Comparison of ENCODE assay signal across 29 cellular contexts in genomic region chr5:71528206-71528605, GRCh38. TPM values are rescaled to one million over a fixed set of nuclear protein-coding genes. Genes with fewer than 3 reads are reported as not detected.
DNase-seq lines count a peak whose midpoint lies in the region; ATAC-seq and TF ChIP-seq lines count a peak whose summit lies in the region.
"Had no signal": no experiment of that assay in that cellular context is flagged by ENCODE, and none has a peak within 500 bp of the region (broad histone marks: within the 10 kb centered on the region; RNA-seq: fewer than 3 reads in every experiment).

No MANE protein-coding gene starts in this region.

- no peak overlapping the region; the same call in 1 of the 2 replicates for H4K5ac ChIP-seq in IMR-90 (ENCODE audit: low read depth, low read length)

- intact Hi-C loops in IMR-90 (cut with micrococcal nuclease), result no loop called here

- H2BK15ac ChIP-seq in IMR-90 (ENCODE audit: low read depth, low read length), result no peak overlapping the region

- peaks cover 12 to 14% of the 10 kb centered on the region in 2 experiments; a peak in 3 of 4 replicates for H3K79me1 ChIP-seq in IMR-90 (ENCODE audit: low read depth in 1 of 2, low read length in 2 of 2)

- no peak for TF ChIP-seq CTCF in IMR-90 (conservative IDR thresholded peaks at IDR 0.05; ENCODE audit: low read depth, low read length)
- no peak for TF ChIP-seq CTCF in cardiac fibroblast (IDR thresholded peaks at IDR 0.05; ENCODE audit: low read depth, low read length)

- H4K20me1 ChIP-seq in IMR-90 (ENCODE audit: insufficient read depth, low read length), result no peaks in the 10 kb centered on the region; the same call in 1 of the 2 replicates

- TF ChIP-seq RAD21 in IMR-90 (IDR thresholded peaks at IDR 0.05; ENCODE audit: low read length), result no peak

- no peak overlapping the region for H3K4ac ChIP-seq in IMR-90 (ENCODE audit: low read depth, low read length)

- no peak overlapping the region for H3K4me3 Mint-ChIP-seq in T-helper 17 cell
- H3K4me3 Mint-ChIP-seq: activated CD4-positive, alpha-beta memory T cell treated with anti-CD3 and anti-CD28 coated beads, Interleukin-2, amount 10 ng/mL, durations not matched to agents 7 days and 5 days; CD4-positive, alpha-beta T cell; stimulated activated naive B cell treated with anti-CD40 and anti-IgM and Interleukin-4, amounts not matched to agents 10 μg/mL and 1 μg/mL and 100 μg/mL, for 72 hours; T-helper 1 cell treated with Interleukin-12 subunit alpha and Interleukin-12 subunit beta and Interleukin-4 antibody, amounts not matched to agents 30 μg/mL and 1 μg/mL, for 36 hours had no signal

- H3K4me3 ChIP-seq in IMR-90 (ENCODE audit: insufficient read depth, low read depth, low read length), result no peak overlapping the region
- H3K4me3 ChIP-seq in cardiac fibroblast (replicated peaks in 1 of 2; ENCODE audit: low read depth in 2 of 2, low read length in 2 of 2), result no peak overlapping the region
- H3K4me3 ChIP-seq: gastroesophageal sphincter, left lung, right lobe of liver, suprapubic skin had no signal

- H3K56ac ChIP-seq in IMR-90 (ENCODE audit: extremely low read depth, insufficient read depth, low read length), result no peak overlapping the region

- ATAC-seq in IMR-90 (ENCODE audit: low read depth) (peak; percentile 76), T-helper 17 cell (no peak)
- ATAC-seq: gastroesophageal sphincter; left lung; right lobe of liver; stimulated activated naive B cell treated with anti-CD40 and anti-IgM and Interleukin-4, amounts not matched to agents 10 μg/mL and 1 μg/mL and 100 μg/mL, for 72 hours had no signal

- no peak overlapping the region; the same call in 1 of the 2 replicates for H3K18ac ChIP-seq in IMR-90 (ENCODE audit: low read depth, low read length)

- no peak overlapping the region for H4K91ac ChIP-seq in IMR-90 (ENCODE audit: insufficient read depth, low read depth, low read length)

- H3K9me3 ChIP-seq in IMR-90 (ENCODE audit: control insufficient read depth, insufficient read depth, low read length) (no peaks in the 10 kb centered on the region), T-helper 17 cell (ENCODE audit: control insufficient read depth, low read length, poor library complexity, severe bottlenecking) (no peaks in the 10 kb centered on the region)
- H3K9me3 ChIP-seq: gastroesophageal sphincter, left lung, right lobe of liver, SK-N-SH, suprapubic skin had no signal

- H3K36me3 ChIP-seq in IMR-90 (ENCODE audit: control insufficient read depth, insufficient read depth, low read length), result peaks cover 14% of the 10 kb centered on the region

- no peak overlapping the region for H3K27ac Mint-ChIP-seq in T-helper 17 cell
- H3K27ac Mint-ChIP-seq: activated CD4-positive, alpha-beta memory T cell treated with anti-CD3 and anti-CD28 coated beads, Interleukin-2, amount 10 ng/mL, durations not matched to agents 7 days and 5 days; CD4-positive, alpha-beta T cell; stimulated activated naive B cell treated with anti-CD40 and anti-IgM and Interleukin-4, amounts not matched to agents 10 μg/mL and 1 μg/mL and 100 μg/mL, for 72 hours; T-helper 1 cell treated with Interleukin-12 subunit alpha and Interleukin-12 subunit beta and Interleukin-4 antibody, amounts not matched to agents 30 μg/mL and 1 μg/mL, for 36 hours had no signal

- peak; percentile 10 for DNase-seq in AG20443 (ENCODE audit: low spot score)
- DNase-seq in IMR-90, result peak; percentile 46
- peak; percentile 24 to 29 for DNase-seq in cardiac fibroblast (ENCODE audit: low read depth in 2 of 2)
- DNase-seq in iris pigment epithelial cell (ENCODE audit: low read depth), result peak; percentile 24
- no peak for DNase-seq in T-helper 17 cell
- DNase-seq in activated CD8-positive, alpha-beta memory T cell treated with anti-CD3 and anti-CD28 coated beads, Interleukin-2, amount 50 U/mL, for 4 hours, result no peak
- DNase-seq in hippocampal formation (lab: John Stamatoyannopoulos, UW), result no peak
- no peak for DNase-seq in nucleus accumbens (lab: John Stamatoyannopoulos, UW)
- DNase-seq: activated CD4-positive, alpha-beta memory T cell treated with anti-CD3 and anti-CD28 coated beads, Interleukin-2, amount 10 ng/mL, durations not matched to agents 7 days and 5 days; activated CD4-positive, alpha-beta T cell treated with anti-CD3 and anti-CD28 coated beads for 1 hour; activated effector memory CD4-positive, alpha-beta T cell treated with anti-CD3 and anti-CD28 coated beads, Interleukin-2, amount 50 U/mL, for 16 hours; brain microvascular endothelial cell; CD4-positive, alpha-beta T cell; EL; H7; left lung; mesendoderm; NCI-H2081 treated with DMSO at 0.1 percent for 48 hours; NCI-H345; NCI-H774; right lobe of liver; RPMI8226; SK-N-SH; stimulated activated CD4-positive, alpha-beta T cell treated with anti-CD3 and anti-CD28 coated beads, Interleukin-12 subunit alpha, Interleukin-12 subunit beta, amount 100 ng/mL, for 4 hours; stimulated activated CD4-positive, alpha-beta T cell treated with anti-CD3 and anti-CD28 coated beads, Interleukin-4, amount 100 ng/mL, for 4 hours; stimulated activated naive B cell treated with anti-CD40 and anti-IgM and Interleukin-4, amounts not matched to agents 10 μg/mL and 1 μg/mL and 100 μg/mL, for 72 hours had no signal

- H3K14ac ChIP-seq in IMR-90 (replicated peaks; ENCODE audit: low read depth, low read length), result no peak overlapping the region; the same call in 1 of the 2 replicates

- CTCF ChIA-PET in IMR-90 (lab: Yijun Ruan, JAX), result interaction anchor here (0.7 to 1.9 kb wide), 2 partner anchors 12 to 53 kb away, joined by 3 to 4 read pairs; no protein-coding TSS in a partner anchor

- H3K4me1 Mint-ChIP-seq in T-helper 17 cell, result peaks cover 9% of the 10 kb centered on the region

- no peak overlapping the region for H3K9ac ChIP-seq in IMR-90 (ENCODE audit: low read depth, low read length)
- H3K9ac ChIP-seq: SK-N-SH had no signal

- in situ Hi-C loops in IMR-90 (cut with MboI; ENCODE audit: low sequenced_read_pairs), result no loop called here

- H3K36me3 Mint-ChIP-seq in T-helper 17 cell (ENCODE audit: low read depth), result peaks cover 5% of the 10 kb centered on the region

- H2BK20ac ChIP-seq in IMR-90 (ENCODE audit: low read depth, low read length), result no peak overlapping the region

- no peaks in the 10 kb centered on the region for H3K9me1 ChIP-seq in IMR-90 (ENCODE audit: insufficient read depth, low read length)

- H3K27me3 ChIP-seq in IMR-90 (ENCODE audit: control insufficient read depth, insufficient read depth, low read length), result no peaks in the 10 kb centered on the region
- H3K27me3 ChIP-seq: brain microvascular endothelial cell, gastroesophageal sphincter, left lung, right lobe of liver, suprapubic skin had no signal

- no peak overlapping the region for H2AK9ac ChIP-seq in IMR-90 (replicated peaks; ENCODE audit: low read depth, low read length, poor library complexity)

- H3K27ac ChIP-seq in IMR-90 (ENCODE audit: insufficient read depth, low read length), result no peak overlapping the region
- H3K27ac ChIP-seq: brain microvascular endothelial cell, gastroesophageal sphincter, left lung, right lobe of liver, suprapubic skin had no signal

- POLR2A ChIA-PET in IMR-90 (lab: Charles Lee; ENCODE audit: unreplicated experiment), result no interaction called here

- H2AFZ ChIP-seq in IMR-90 (replicated peaks; ENCODE audit: low read length, poor library complexity), result no peak overlapping the region

- H3K4me1 ChIP-seq in IMR-90 (ENCODE audit: control insufficient read depth, insufficient read depth, low read length), result peaks cover 3% of the 10 kb centered on the region; the same call in 1 of the 2 replicates
- H3K4me1 ChIP-seq: gastroesophageal sphincter, right lobe of liver, suprapubic skin had no signal

- no peak for TF ChIP-seq POLR2A in IMR-90 (IDR thresholded peaks at IDR 0.05; ENCODE audit: low read depth, low read length)

- peak overlapping the region; percentile 94 for H2BK5ac ChIP-seq in IMR-90 (ENCODE audit: low read depth, low read length, poor library complexity, severe bottlenecking)

- 0 out of 2 replicates have a peak overlapping the region, but pooled peaks have one; percentile 82 for H3K23ac ChIP-seq in IMR-90 (ENCODE audit: low read depth, low read length)

- H4K8ac ChIP-seq in IMR-90 (ENCODE audit: low read depth in 2 of 2, low read length in 2 of 2), result no peak overlapping the region

- H3K4me2 ChIP-seq in IMR-90 (ENCODE audit: low read depth, low read length), result peak overlapping the region; percentile 38; the same call in 1 of the 2 replicates
- H3K4me2 ChIP-seq: SK-N-SH had no signal

- BruUV-seq in IMR-90 (replicated peaks; lab: Mats Ljungman, UMichigan), result no TSS peak

- H3K27me3 Mint-ChIP-seq in T-helper 17 cell, result no peaks in the 10 kb centered on the region
- H3K27me3 Mint-ChIP-seq: activated CD4-positive, alpha-beta memory T cell treated with anti-CD3 and anti-CD28 coated beads, Interleukin-2, amount 10 ng/mL, durations not matched to agents 7 days and 5 days; CD4-positive, alpha-beta T cell; stimulated activated naive B cell treated with anti-CD40 and anti-IgM and Interleukin-4, amounts not matched to agents 10 μg/mL and 1 μg/mL and 100 μg/mL, for 72 hours had no signal

- no CpG with 5 or more reads among the region's 3 CpGs for WGBS in IMR-90 (ENCODE audit: extremely low coverage in 2 of 2, insufficient read length in 1 of 2), 2 experiments

- dilution Hi-C loops in IMR-90 (cut with HindIII; ENCODE audit: low sequenced_read_pairs, unreplicated experiment), result no loop called here

- H2BK120ac ChIP-seq in IMR-90 (ENCODE audit: low read depth, low read length), result no peak overlapping the region

- no peak overlapping the region for H2AK5ac ChIP-seq in IMR-90 (ENCODE audit: low read depth, low read length)

TF ChIP-seq in IMR-90, 13 proteins besides CTCF, POLR2A, EP300 and RAD21 (continues in another document):
- TF ChIP-seq BHLHE40 (IDR thresholded peaks at IDR 0.05; ENCODE audit: low read depth, low read length) (no peak), CHD1 (IDR thresholded peaks at IDR 0.05; ENCODE audit: low read depth, low read length) (no peak), SMC3 (IDR thresholded peaks at IDR 0.05; ENCODE audit: low read depth, low read length) (no peak), MXI1 (IDR thresholded peaks at IDR 0.05; ENCODE audit: borderline replicate concordance, low read depth, low read length) (no peak), RCOR1 (IDR thresholded peaks at IDR 0.05; ENCODE audit: insufficient replicate concordance, low read length) (no peak), MAFK (IDR thresholded peaks at IDR 0.05; ENCODE audit: low read depth, low read length) (no peak), RFX5 (IDR thresholded peaks at IDR 0.05; ENCODE audit: low read depth, low read length) (no peak), MAZ (IDR thresholded peaks at IDR 0.05; ENCODE audit: borderline replicate concordance, low read depth, low read length) (no peak), CEBPB (IDR thresholded peaks at IDR 0.05; ENCODE audit: low read depth, low read length) (no peak), NFE2L2 (IDR thresholded peaks at IDR 0.05; ENCODE audit: low read depth, low read length) (no peak), FOS (IDR thresholded peaks at IDR 0.05; ENCODE audit: low read depth, low read length) (no peak)

RNA-seq across cellular contexts. Expression of gene MCCC2, which starts 58.9 kb away (rescaled TPM):
- 14.2 and 22.0 TPM in 2 replicates for total RNA-seq in IMR-90 (2012; rRNA removed)
- 14.5 and 18.0 TPM in 2 replicates for polyA plus RNA-seq in IMR-90 (2012; rRNA removed)
- polyA plus RNA-seq in IMR-90 (2012; cell fraction: cytosol; rRNA removed), result 7.3 and 10.5 TPM in 2 replicates
- 7.0 and 19.3 TPM in 2 replicates for polyA plus RNA-seq in IMR-90 (2012; cell fraction: nucleus; rRNA removed; ENCODE audit: low replicate concordance)
- 10 to 100 TPM; 27.9 to 30.1 TPM for total RNA-seq in T-helper 17 cell

Comparison
In these comparisons a context has a peak if more than half of its experiments do, and no peak if none do; other contexts are left out.
1. DNase-seq: peak in AG20443 (single experiment), IMR-90 (single experiment), cardiac fibroblast (2 of 2) and iris pigment epithelial cell (single experiment); none in T-helper 17 cell (0 of 3), activated CD8-positive, alpha-beta memory T cell treated with anti-CD3 and anti-CD28 coated beads, Interleukin-2, amount 50 U/mL, for 4 hours (single experiment), hippocampal formation (0 of 2) and nucleus accumbens (0 of 56).